In genomic region chr3:106309274-106309673, GRCh38 we compare ENCODE assay signal across 22 cellular contexts.
"Had no signal": no experiment of that assay in that cellular context is flagged by ENCODE, and none has a peak within 500 bp of the region (broad histone marks: within the 10 kb centered on the region; RNA-seq: fewer than 3 reads in every experiment).

No MANE protein-coding gene starts in this region.

- DNase-seq: activated CD4-positive, alpha-beta T cell treated with anti-CD3 and anti-CD28 coated beads, Interleukin-2, amount 50 U/mL, for 4 hours; activated CD4-positive, CD25-positive, alpha-beta regulatory T cell treated with anti-CD3 and anti-CD28 coated beads, Interleukin-2, amount 50 U/mL, for 72 hours; activated CD8-positive, alpha-beta memory T cell treated with anti-CD3 and anti-CD28 coated beads, Interleukin-2, amount 50 U/mL, for 48 hours; activated CD8-positive, alpha-beta T cell treated with anti-CD3 and anti-CD28 coated beads, Interleukin-2, amount 10 ng/mL, durations not matched to agents 7 days and 5 days; activated T-cell treated with anti-CD3 and anti-CD28 coated beads, Interleukin-2, amount 50 U/mL, for 1 hour; amniotic stem cell; body of pancreas; central memory CD4-positive, alpha-beta T cell; MM.1S; NCI-H1105; NCI-H1436; NCI-H1694 treated with DMSO at 0.1 percent for 48 hours; NCI-H2029 treated with DMSO at 0.1 percent for 48 hours; NCI-H510A treated with DMSO at 0.1 percent for 48 hours; NCI-H69; PC-3; SHP77 had no signal

- H3K4me1 ChIP-seq: ascending aorta, body of pancreas, SJSA1 had no signal

- H3K4me3 ChIP-seq: ascending aorta, body of pancreas, SJSA1 had no signal

- H3K36me3 ChIP-seq: ascending aorta, SJSA1 had no signal

- FAIRE-seq: bronchial epithelial cell, RCC 7860 had no signal

- ATAC-seq: activated CD8-positive, alpha-beta T cell treated with anti-CD3 and anti-CD28 coated beads, Interleukin-2, amount 10 ng/mL, durations not matched to agents 7 days and 5 days; body of pancreas; PC-3; SK-N-SH treated with all-trans-retinoic acid at 6 μM for 48 hours had no signal

- H3K27ac ChIP-seq: ascending aorta, body of pancreas, SJSA1 had no signal

- H3K9me3 ChIP-seq: ascending aorta, body of pancreas, SJSA1 had no signal

- H3K27me3 ChIP-seq: ascending aorta, body of pancreas, SJSA1 had no signal
